Comparison of ENCODE assay signal across 8 cellular contexts in the genomic region with DNA sequence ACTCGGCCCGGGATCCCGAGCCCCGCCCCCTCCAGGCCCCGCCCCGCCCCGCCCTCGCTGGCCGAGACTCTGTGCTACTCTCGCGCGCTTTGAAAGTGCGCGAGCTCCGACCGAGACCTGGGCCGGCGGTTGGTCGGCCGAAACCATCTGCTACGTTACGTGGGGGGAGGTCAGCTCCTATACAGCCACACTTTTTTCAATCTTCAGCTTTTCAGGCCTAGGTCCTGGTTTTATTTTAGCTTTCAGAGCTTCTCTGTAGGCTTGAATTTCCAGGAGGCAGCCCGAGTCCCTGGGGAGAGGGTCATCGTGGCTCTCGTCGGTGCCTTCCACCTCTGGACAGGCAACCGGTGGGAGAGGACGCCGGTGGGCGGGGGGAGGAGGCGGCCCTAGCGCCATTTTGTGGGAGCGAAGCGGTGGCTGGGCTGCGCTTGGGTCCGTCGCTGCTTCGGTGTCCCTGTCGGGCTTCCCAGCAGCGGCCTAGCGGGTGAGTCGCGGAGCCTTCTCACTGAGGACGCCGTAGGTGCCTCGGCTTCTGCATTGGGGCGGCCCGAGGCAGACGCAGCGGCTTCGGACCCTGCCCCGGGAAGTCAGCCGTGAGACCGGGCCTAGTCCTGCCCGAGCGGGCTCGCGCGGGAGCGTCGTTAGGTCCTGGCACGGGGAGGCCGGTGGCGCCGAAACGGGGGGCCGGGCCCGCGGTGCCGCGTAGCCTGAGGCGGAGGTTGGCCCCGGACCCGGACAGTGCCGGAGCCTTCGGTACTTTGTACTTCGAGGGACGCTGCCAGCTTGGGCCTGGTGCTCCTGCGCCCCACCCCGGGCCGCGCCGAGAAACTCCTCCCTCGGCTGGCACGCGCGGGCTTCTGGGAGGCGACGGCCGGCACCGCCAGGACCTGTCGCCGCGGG. TPM values are rescaled to one million over a fixed set of nuclear protein-coding genes. Genes with fewer than 3 reads are reported as not detected.
DNase-seq lines count a peak whose midpoint lies in the region; TF ChIP-seq lines count a peak whose summit lies in the region.

A gene (plus strand): TSS at position 395 of the 900 bp plus-strand sequence. CDS start 1,074 bp downstream, outside the sequence.

- H3K9me3 Mint-ChIP-seq in HFFc6, result no peaks in the 10 kb centered on the region
- no peaks in the 10 kb centered on the region for H3K9me3 Mint-ChIP-seq in activated naive CD4-positive, alpha-beta T cell treated with anti-CD3 and anti-CD28 coated beads, Interleukin-2, amount 10 ng/mL, durations not matched to agents 7 days and 5 days

- H3K36me3 ChIP-seq in GM06990 (ENCODE audit: control insufficient read depth, insufficient read depth, low read length), result peaks cover 9% of the 10 kb centered on the region
- H3K36me3 ChIP-seq in SK-N-MC (ENCODE audit: insufficient read depth, low read length), result peaks cover 43% of the 10 kb centered on the region

- H3K27me3 Mint-ChIP-seq in HFFc6 (ENCODE audit: insufficient read depth), result no peaks in the 10 kb centered on the region; the same call in 1 of the 2 replicates
- no peaks in the 10 kb centered on the region for H3K27me3 Mint-ChIP-seq in activated naive CD4-positive, alpha-beta T cell treated with anti-CD3 and anti-CD28 coated beads, Interleukin-2, amount 10 ng/mL, durations not matched to agents 7 days and 5 days

- H3K4me3 Mint-ChIP-seq in HFFc6, result peak within 1 kb of the TSS; percentile 92
- H3K4me3 Mint-ChIP-seq in activated naive CD4-positive, alpha-beta T cell treated with anti-CD3 and anti-CD28 coated beads, Interleukin-2, amount 10 ng/mL, durations not matched to agents 7 days and 5 days, result peak within 1 kb of the TSS; percentile 81

- peak within 1 kb of the TSS; percentile 100 for H3K27ac Mint-ChIP-seq in HFFc6
- H3K27ac Mint-ChIP-seq in activated naive CD4-positive, alpha-beta T cell treated with anti-CD3 and anti-CD28 coated beads, Interleukin-2, amount 10 ng/mL, durations not matched to agents 7 days and 5 days, result peak within 1 kb of the TSS; percentile 96

- CTCF ChIA-PET in activated naive CD4-positive, alpha-beta T cell treated with anti-CD3 and anti-CD28 coated beads, Interleukin-2, amount 10 ng/mL, durations not matched to agents 7 days and 5 days (lab: Charles Lee), result no interaction called here

- TF ChIP-seq CTCF in GM06990 (IDR thresholded peaks at IDR 0.05; ENCODE audit: insufficient read depth, low read length, poor library complexity, severe bottlenecking) (no peak), HFFc6 (IDR thresholded peaks at IDR 0.05) (no peak)

- H3K4me3 ChIP-seq in GM06990 (replicated peaks; ENCODE audit: low read depth, low read length) (peak within 1 kb of the TSS; percentile 96), SK-N-MC (peak within 1 kb of the TSS; percentile 97)

- peak within 1 kb of the TSS; percentile 100 for H3K9ac ChIP-seq in SK-N-MC (ENCODE audit: insufficient read length)

- H3K4me1 Mint-ChIP-seq in HFFc6 (ENCODE audit: low read depth), result peaks cover 12% of the 10 kb centered on the region
- peaks cover 41% of the 10 kb centered on the region for H3K4me1 Mint-ChIP-seq in activated naive CD4-positive, alpha-beta T cell treated with anti-CD3 and anti-CD28 coated beads, Interleukin-2, amount 10 ng/mL, durations not matched to agents 7 days and 5 days

- H3K36me3 Mint-ChIP-seq in HFFc6 (ENCODE audit: low read depth), result peaks cover 25% of the 10 kb centered on the region
- peaks cover 25% of the 10 kb centered on the region for H3K36me3 Mint-ChIP-seq in activated naive CD4-positive, alpha-beta T cell treated with anti-CD3 and anti-CD28 coated beads, Interleukin-2, amount 10 ng/mL, durations not matched to agents 7 days and 5 days

- peak within 1 kb of the TSS; percentile 98 for H3K27ac ChIP-seq in SK-N-MC

- peak; percentile 94 for DNase-seq in GM06990 (ENCODE audit: extremely low read depth, insufficient read length)
- peak; percentile 78 for DNase-seq in HFFc6
- DNase-seq in NAMALWA (ENCODE audit: low spot score), result peak; percentile 94
- peak; percentile 73 for DNase-seq in SK-N-MC (ENCODE audit: low read depth, low spot score)
- DNase-seq in activated naive CD4-positive, alpha-beta T cell treated with anti-CD3 and anti-CD28 coated beads, Interleukin-2, amount 10 ng/mL, durations not matched to agents 7 days and 5 days, result peak; percentile 93
- peak; percentile 97 for DNase-seq in germinal center (ENCODE audit: low spot score)
- peak; percentile 29 to 98 (median 90) for DNase-seq in nucleus accumbens (lab: John Stamatoyannopoulos, UW)
- DNase-seq in superior temporal gyrus (ENCODE audit: extremely low spot score), result peak; percentile 93

- no peaks in the 10 kb centered on the region for H3K27me3 ChIP-seq in GM06990 (replicated peaks; ENCODE audit: control insufficient read depth, insufficient read depth, low read length)

- no peaks in the 10 kb centered on the region for H3K9me3 ChIP-seq in SK-N-MC (ENCODE audit: low read depth, low read length)

RNA-seq across cellular contexts. Expression of the gene that starts here (rescaled TPM):
- 100 to 1,000 TPM; 133 to 178 (median 171) TPM for total RNA-seq in HFFc6 (2021; fragmentation: NEBNext Ultra II Directional; extraction: Animal tissue kit (Norgen Biotek cat#: 25700))

Comparison
In these comparisons a context has a peak if more than half of its experiments do, and no peak if none do; other contexts are left out.
1. Peak in every context shown above with its lines: DNase-seq, H3K4me3 ChIP-seq and H3K27ac ChIP-seq.